Comparison of ENCODE assay signal across 1 cellular context in the genomic region with DNA sequence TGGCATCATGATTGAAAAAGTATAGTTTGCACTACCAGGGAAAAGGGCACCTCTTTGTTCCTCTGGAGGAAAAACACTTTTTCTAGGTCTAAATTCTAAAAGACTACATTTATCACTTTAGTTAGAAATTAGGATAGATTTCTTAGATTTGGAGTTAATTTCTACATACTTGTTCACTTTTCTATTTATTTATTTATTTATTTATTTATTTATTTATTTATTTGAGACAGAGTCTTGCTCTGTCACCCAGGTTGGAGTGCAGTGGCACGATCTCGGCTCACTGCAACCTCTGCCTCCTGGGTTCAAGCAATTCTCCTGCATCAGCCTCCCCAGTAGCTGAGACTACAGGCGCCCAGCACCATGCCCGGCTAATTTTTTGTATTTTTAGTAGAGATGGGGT.
TF ChIP-seq lines count a peak whose summit lies in the region.

No MANE protein-coding gene starts in this region.

TF ChIP-seq in HEK293, 187 proteins besides CTCF, POLR2A, EP300 and RAD21 (continued from another document):
- TF ChIP-seq, protein P1, sequence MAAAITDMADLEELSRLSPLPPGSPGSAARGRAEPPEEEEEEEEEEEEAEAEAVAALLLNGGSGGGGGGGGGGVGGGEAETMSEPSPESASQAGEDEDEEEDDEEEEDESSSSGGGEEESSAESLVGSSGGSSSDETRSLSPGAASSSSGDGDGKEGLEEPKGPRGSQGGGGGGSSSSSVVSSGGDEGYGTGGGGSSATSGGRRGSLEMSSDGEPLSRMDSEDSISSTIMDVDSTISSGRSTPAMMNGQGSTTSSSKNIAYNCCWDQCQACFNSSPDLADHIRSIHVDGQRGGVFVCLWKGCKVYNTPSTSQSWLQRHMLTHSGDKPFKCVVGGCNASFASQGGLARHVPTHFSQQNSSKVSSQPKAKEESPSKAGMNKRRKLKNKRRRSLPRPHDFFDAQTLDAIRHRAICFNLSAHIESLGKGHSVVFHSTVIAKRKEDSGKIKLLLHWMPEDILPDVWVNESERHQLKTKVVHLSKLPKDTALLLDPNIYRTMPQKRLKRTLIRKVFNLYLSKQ (tag by site-specific recombination; IDR thresholded peaks at IDR 0.05; ENCODE audit: borderline replicate concordance): peak; percentile 66; the same call in 1 of the 2 replicates
- TF ChIP-seq ZNF266 (tag by site-specific recombination; IDR thresholded peaks at IDR 0.05; ENCODE audit: low read depth) (peak; percentile 69; the same call in 1 of the 2 replicates), ZNF433 (tag by site-specific recombination; IDR thresholded peaks at IDR 0.05; ENCODE audit: low read depth) (peak; percentile 54; the same call in 1 of the 2 replicates), ZNF202 (tag by site-specific recombination; IDR thresholded peaks at IDR 0.05; ENCODE audit: borderline replicate concordance) (peak; percentile 63; the same call in 1 of the 2 replicates), ZNF404 (tag by site-specific recombination; IDR thresholded peaks at IDR 0.05) (0 out of 2 replicates have a peak, but pooled peaks have one; percentile 21)
- TF ChIP-seq, protein P2, sequence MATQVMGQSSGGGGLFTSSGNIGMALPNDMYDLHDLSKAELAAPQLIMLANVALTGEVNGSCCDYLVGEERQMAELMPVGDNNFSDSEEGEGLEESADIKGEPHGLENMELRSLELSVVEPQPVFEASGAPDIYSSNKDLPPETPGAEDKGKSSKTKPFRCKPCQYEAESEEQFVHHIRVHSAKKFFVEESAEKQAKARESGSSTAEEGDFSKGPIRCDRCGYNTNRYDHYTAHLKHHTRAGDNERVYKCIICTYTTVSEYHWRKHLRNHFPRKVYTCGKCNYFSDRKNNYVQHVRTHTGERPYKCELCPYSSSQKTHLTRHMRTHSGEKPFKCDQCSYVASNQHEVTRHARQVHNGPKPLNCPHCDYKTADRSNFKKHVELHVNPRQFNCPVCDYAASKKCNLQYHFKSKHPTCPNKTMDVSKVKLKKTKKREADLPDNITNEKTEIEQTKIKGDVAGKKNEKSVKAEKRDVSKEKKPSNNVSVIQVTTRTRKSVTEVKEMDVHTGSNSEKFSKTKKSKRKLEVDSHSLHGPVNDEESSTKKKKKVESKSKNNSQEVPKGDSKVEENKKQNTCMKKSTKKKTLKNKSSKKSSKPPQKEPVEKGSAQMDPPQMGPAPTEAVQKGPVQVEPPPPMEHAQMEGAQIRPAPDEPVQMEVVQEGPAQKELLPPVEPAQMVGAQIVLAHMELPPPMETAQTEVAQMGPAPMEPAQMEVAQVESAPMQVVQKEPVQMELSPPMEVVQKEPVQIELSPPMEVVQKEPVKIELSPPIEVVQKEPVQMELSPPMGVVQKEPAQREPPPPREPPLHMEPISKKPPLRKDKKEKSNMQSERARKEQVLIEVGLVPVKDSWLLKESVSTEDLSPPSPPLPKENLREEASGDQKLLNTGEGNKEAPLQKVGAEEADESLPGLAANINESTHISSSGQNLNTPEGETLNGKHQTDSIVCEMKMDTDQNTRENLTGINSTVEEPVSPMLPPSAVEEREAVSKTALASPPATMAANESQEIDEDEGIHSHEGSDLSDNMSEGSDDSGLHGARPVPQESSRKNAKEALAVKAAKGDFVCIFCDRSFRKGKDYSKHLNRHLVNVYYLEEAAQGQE (tag by site-specific recombination; IDR thresholded peaks at IDR 0.05): peak; percentile 61; the same call in 1 of the 2 replicates
